1 cellular context compared by ENCODE assay signal in genomic region chr20:23361651-23362391, GRCh38.
TF ChIP-seq lines count a peak whose summit lies in the region.

Gene GZF1, plus strand, starts transcription at chr20:23362182. Its CDS starts 2,202 bp downstream, at chr20:23364384.

TF ChIP-seq in HepG2, 621 proteins besides CTCF, POLR2A, EP300 and RAD21 (continued from another document and continues in another):
- peak; percentile 97 for TF ChIP-seq ZBTB2 (CRISPR knock-in tag; IDR thresholded peaks at IDR 0.05; ENCODE audit: low read depth)
- peak; percentile 50 for TF ChIP-seq DBP (CRISPR knock-in tag; IDR thresholded peaks at IDR 0.05; ENCODE audit: not compliant biosample characterization)
- peak; percentile 97 for TF ChIP-seq ZNF792 (CRISPR knock-in tag; IDR thresholded peaks at IDR 0.05)
- no peak for TF ChIP-seq EZH2 (conservative IDR thresholded peaks at IDR 0.05; ENCODE audit: low read depth, low read length)
- peak; percentile 100 for TF ChIP-seq BHLHE40 (IDR thresholded peaks at IDR 0.05; ENCODE audit: low read length)
- peak; percentile 90 for TF ChIP-seq ASH2L (IDR thresholded peaks at IDR 0.05; ENCODE audit: insufficient read length, low read depth, low read length)
- no peak; the same call in 1 of the 2 replicates for TF ChIP-seq ZNF513 (CRISPR knock-in tag; conservative IDR thresholded peaks at IDR 0.05)
- TF ChIP-seq SMARCC2 (IDR thresholded peaks at IDR 0.05) = no peak
- TF ChIP-seq MYPOP (CRISPR knock-in tag; IDR thresholded peaks at IDR 0.05) = peak; percentile 100
- peak; percentile 95 for TF ChIP-seq THAP11 (CRISPR knock-in tag; IDR thresholded peaks at IDR 0.05)
- peak; percentile 86 for TF ChIP-seq AKAP8 (CRISPR knock-in tag; IDR thresholded peaks at IDR 0.05)
- TF ChIP-seq HCFC1 (IDR thresholded peaks at IDR 0.05; ENCODE audit: low read depth, low read length) = peak; percentile 68
- peak; percentile 99 for TF ChIP-seq SAP130 (CRISPR knock-in tag; IDR thresholded peaks at IDR 0.05; ENCODE audit: low read depth)
- no peak for TF ChIP-seq GLMP (CRISPR knock-in tag; IDR thresholded peaks at IDR 0.05; ENCODE audit: borderline replicate concordance)
- TF ChIP-seq ZNF761 (CRISPR knock-in tag; conservative IDR thresholded peaks at IDR 0.05) = peak; percentile 66; the same call in 1 of the 2 replicates
- peak; percentile 73 for TF ChIP-seq ZNF441 (CRISPR knock-in tag; IDR thresholded peaks at IDR 0.05; ENCODE audit: borderline replicate concordance)
- peak; percentile 93 for TF ChIP-seq NFAT5 (CRISPR knock-in tag; IDR thresholded peaks at IDR 0.05)
- no peak; the same call in 1 of the 2 replicates for TF ChIP-seq SIN3B (IDR thresholded peaks at IDR 0.05; ENCODE audit: low read length)
- peak; percentile 29; the same call in 1 of the 2 replicates for TF ChIP-seq ZNF224 (CRISPR knock-in tag; IDR thresholded peaks at IDR 0.05)
- peak; percentile 94 for TF ChIP-seq ETV6 (CRISPR knock-in tag; conservative IDR thresholded peaks at IDR 0.05)
- TF ChIP-seq GATAD2A (CRISPR knock-in tag; IDR thresholded peaks at IDR 0.05) = peak; percentile 86
- TF ChIP-seq KLF12 (CRISPR knock-in tag; IDR thresholded peaks at IDR 0.05; ENCODE audit: borderline replicate concordance) = peak; percentile 89; the same call in 1 of the 2 replicates
- peak; percentile 39; the same call in 1 of the 2 replicates for TF ChIP-seq KDM6A (CRISPR knock-in tag; IDR thresholded peaks at IDR 0.05; ENCODE audit: low read depth)
- 0 out of 2 replicates have a peak, but pooled peaks have one; percentile 76 for TF ChIP-seq RFXANK (CRISPR knock-in tag; IDR thresholded peaks at IDR 0.05)
- peak; percentile 93 for TF ChIP-seq MYNN (CRISPR knock-in tag; IDR thresholded peaks at IDR 0.05; ENCODE audit: low read depth)
- peak; percentile 32; the same call in 1 of the 2 replicates for TF ChIP-seq SMYD3 (CRISPR knock-in tag; IDR thresholded peaks at IDR 0.05)
- peak; percentile 75; the same call in 1 of the 2 replicates for TF ChIP-seq TFDP1 (CRISPR knock-in tag; IDR thresholded peaks at IDR 0.05; ENCODE audit: borderline replicate concordance)
- TF ChIP-seq ZFY (CRISPR knock-in tag; IDR thresholded peaks at IDR 0.05) = peak; percentile 98
- TF ChIP-seq TERF1 (CRISPR knock-in tag; IDR thresholded peaks at IDR 0.05) = 0 out of 2 replicates have a peak, but pooled peaks have one; percentile 85
- TF ChIP-seq ZNF629 (CRISPR knock-in tag; conservative IDR thresholded peaks at IDR 0.05) = no peak
- TF ChIP-seq ZNF354B (CRISPR knock-in tag; IDR thresholded peaks at IDR 0.05) = no peak
- no peak for TF ChIP-seq TRIM24 (CRISPR knock-in tag; IDR thresholded peaks at IDR 0.05)
- TF ChIP-seq PPARG (CRISPR knock-in tag; conservative IDR thresholded peaks at IDR 0.05) = peak; percentile 72
- peak; percentile 91 for TF ChIP-seq ZNF317 (CRISPR knock-in tag; IDR thresholded peaks at IDR 0.05)
- peak; percentile 98 for TF ChIP-seq ZNF280B (CRISPR knock-in tag; IDR thresholded peaks at IDR 0.05; ENCODE audit: borderline replicate concordance)
- peak; percentile 93; the same call in 1 of the 2 replicates for TF ChIP-seq SMAD9 (CRISPR knock-in tag; IDR thresholded peaks at IDR 0.05)
- TF ChIP-seq NFYC (CRISPR knock-in tag; IDR thresholded peaks at IDR 0.05) = peak; percentile 72; the same call in 1 of the 2 replicates
- TF ChIP-seq ZNF180 (CRISPR knock-in tag; IDR thresholded peaks at IDR 0.05; ENCODE audit: borderline replicate concordance, low read depth) = no peak; the same call in 1 of the 2 replicates
- peak; percentile 91 for TF ChIP-seq ZNF749 (CRISPR knock-in tag; IDR thresholded peaks at IDR 0.05; ENCODE audit: borderline replicate concordance)
- peak; percentile 98 for TF ChIP-seq SKI (IDR thresholded peaks at IDR 0.05; ENCODE audit: partially characterized antibody)
- TF ChIP-seq ZNF878 (CRISPR knock-in tag; IDR thresholded peaks at IDR 0.05) = no peak
- TF ChIP-seq ZNF556 (CRISPR knock-in tag; IDR thresholded peaks at IDR 0.05; ENCODE audit: borderline replicate concordance) = peak; percentile 50; the same call in 1 of the 2 replicates
- TF ChIP-seq ZFP90 (CRISPR knock-in tag; IDR thresholded peaks at IDR 0.05; ENCODE audit: borderline replicate concordance) = peak; percentile 92
- peak; percentile 97 for TF ChIP-seq SALL2 (CRISPR knock-in tag; IDR thresholded peaks at IDR 0.05)
- peak; percentile 95; the same call in 1 of the 2 replicates for TF ChIP-seq ZNF670 (CRISPR knock-in tag; IDR thresholded peaks at IDR 0.05; ENCODE audit: borderline replicate concordance)
- TF ChIP-seq TBP (CRISPR knock-in tag; IDR thresholded peaks at IDR 0.05) = no peak
- TF ChIP-seq SP2 (CRISPR knock-in tag; IDR thresholded peaks at IDR 0.05) = peak; percentile 79
- TF ChIP-seq ZNF296 (CRISPR knock-in tag; conservative IDR thresholded peaks at IDR 0.05) = peak; percentile 99
- peak; percentile 19; the same call in 1 of the 2 replicates for TF ChIP-seq MAFF (IDR thresholded peaks at IDR 0.05; ENCODE audit: low read depth, low read length)
- peak; percentile 93 for TF ChIP-seq DNMT1 (CRISPR knock-in tag; IDR thresholded peaks at IDR 0.05)
- TF ChIP-seq CENPT (CRISPR knock-in tag; IDR thresholded peaks at IDR 0.05; ENCODE audit: low read depth) = peak; percentile 93; the same call in 1 of the 2 replicates
- peak; percentile 90 for TF ChIP-seq E2F1 (CRISPR knock-in tag; IDR thresholded peaks at IDR 0.05)
- no peak for TF ChIP-seq MBD4 (IDR thresholded peaks at IDR 0.05; ENCODE audit: borderline replicate concordance, low read length)
- TF ChIP-seq ZNF124 (CRISPR knock-in tag; IDR thresholded peaks at IDR 0.05) = peak; percentile 98
